Comparison of ENCODE assay signal across 9 cellular contexts in the genomic region with DNA sequence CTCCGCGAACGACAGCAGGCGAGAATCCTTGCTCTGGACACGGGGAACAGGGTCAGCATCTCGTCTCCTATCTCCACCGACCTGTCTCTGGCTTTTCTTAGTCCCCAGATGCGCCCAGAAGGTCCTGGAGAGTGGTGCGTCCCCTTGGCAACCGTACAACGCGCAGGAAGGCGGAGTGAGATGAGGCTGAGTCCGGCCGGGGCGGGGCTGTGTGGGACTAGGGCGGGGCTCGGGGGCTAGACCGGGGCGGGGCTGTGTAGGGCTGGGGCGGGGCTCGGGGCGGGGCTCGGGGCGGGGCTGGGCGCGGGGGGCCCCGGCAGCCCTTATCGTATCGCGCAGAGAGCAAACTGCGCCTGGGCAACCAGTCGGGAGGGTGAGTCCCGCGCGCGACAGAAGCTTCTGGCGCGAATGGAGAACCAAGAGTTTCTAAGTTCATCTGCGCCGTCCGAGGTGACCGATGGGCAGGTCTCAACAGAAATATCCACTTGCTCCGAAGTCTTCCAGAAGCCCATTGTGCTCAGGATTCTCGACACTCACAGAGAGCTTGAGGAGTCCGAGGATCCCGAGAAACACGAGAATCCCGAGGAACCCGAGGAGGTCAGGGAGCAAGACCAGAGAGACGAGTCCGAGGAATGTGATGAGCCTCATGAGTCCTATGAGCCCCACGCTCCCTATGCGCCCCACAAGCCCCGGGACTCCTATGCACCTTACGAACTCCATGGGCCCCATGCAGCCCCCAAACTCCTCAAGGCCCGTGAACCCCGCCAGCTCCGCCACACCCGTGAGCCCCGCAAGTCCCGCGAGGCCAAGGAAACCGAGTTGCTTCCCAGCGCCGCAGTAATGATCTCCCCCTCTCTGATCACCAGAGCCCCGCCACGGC. TPM values are rescaled to one million over a fixed set of nuclear protein-coding genes. Genes with fewer than 3 reads are reported as not detected.
A peak's percentile ranks its signal among the peaks of the same experiment; 100 is the strongest.
DNase-seq lines count a peak whose midpoint lies in the region; ATAC-seq, FAIRE-seq and TF ChIP-seq lines count a peak whose summit lies in the region.
"Had no signal": no experiment of that assay in that cellular context is flagged by ENCODE, and none has a peak within 500 bp of the region (broad histone marks: within the 10 kb centered on the region; RNA-seq: fewer than 3 reads in every experiment).

No MANE protein-coding gene starts in this region.

- FAIRE-seq in pancreas (lab: Jason Lieb, UNC) = no peak

- no peak for TF ChIP-seq CTCF in GM23338 (conservative IDR thresholded peaks at IDR 0.05; ENCODE audit: low read depth in 2 of 2)
- TF ChIP-seq CTCF in LNCaP clone FGC (IDR thresholded peaks at IDR 0.05; ENCODE audit: control insufficient read depth, extremely low read depth, insufficient read depth) = no peak
- no peak for TF ChIP-seq CTCF in pancreas (IDR thresholded peaks at IDR 0.05)
- TF ChIP-seq CTCF in thoracic aorta (IDR thresholded peaks at IDR 0.05) = no peak

- H3K27ac ChIP-seq in GM23338 (ENCODE audit: low read depth) = no peak overlapping the region
- no peak overlapping the region for H3K27ac ChIP-seq in pancreas
- no peak overlapping the region for H3K27ac ChIP-seq in thoracic aorta

- H3K4me1 ChIP-seq in GM23338 (ENCODE audit: insufficient read depth) = 0 out of 2 replicates have a peak, but pooled peaks cover 5% of the 10 kb centered on the region
- H3K4me1 ChIP-seq in pancreas = peaks cover 0 to 4% (median 0%) of the 10 kb centered on the region in 3 donors
- H3K4me1 ChIP-seq in thoracic aorta (ENCODE audit: control insufficient read depth in 1 of 2, low read depth in 2 of 2) = peaks cover 0 to 12% of the 10 kb centered on the region in 2 donors

- H3F3A ChIP-seq in GM23338 (replicated peaks; ENCODE audit: low read depth) = no peaks in the 10 kb centered on the region

- H3K4me3 ChIP-seq in GM23338 (peak overlapping the region; percentile 85), LNCaP clone FGC (ENCODE audit: low read depth, low read length) (peak overlapping the region; percentile 50), pancreas (peak overlapping the region; percentile 21 to 57 (median 40)), thoracic aorta (peak overlapping the region; percentile 86)

- H3K4me3 Mint-ChIP-seq in GM23338 = no peak overlapping the region; the same call in 1 of the 3 replicates

- H3K36me3 Mint-ChIP-seq in GM23338 (ENCODE audit: low read depth) = no peaks in the 10 kb centered on the region
- H3K36me3 Mint-ChIP-seq in activated naive CD4-positive, alpha-beta T cell treated with anti-CD3 and anti-CD28 coated beads, Interleukin-2, amount 50 U/mL, for 72 hours = no peaks in the 10 kb centered on the region

- intact Hi-C loops in cardiac septum (cut with DNase I) (loop anchor here (5.0 kb wide), 1 partner anchor 93 kb away; a partner anchor contains a TSS), pancreas (cut with DNase I) (no loop called here)

- H3K9me3 Mint-ChIP-seq in GM23338 = no peaks in the 10 kb centered on the region
- H3K9me3 Mint-ChIP-seq in activated naive CD4-positive, alpha-beta T cell treated with anti-CD3 and anti-CD28 coated beads, Interleukin-2, amount 50 U/mL, for 72 hours = no peaks in the 10 kb centered on the region

- peak overlapping the region; percentile 99 for H2AFZ ChIP-seq in GM23338

- peaks cover 3% of the 10 kb centered on the region for H3K27me3 Mint-ChIP-seq in GM23338 (ENCODE audit: insufficient read depth, low read depth, poor library complexity)

- no peak overlapping the region for H3K27ac Mint-ChIP-seq in GM23338
- no peak overlapping the region for H3K27ac Mint-ChIP-seq in activated naive CD4-positive, alpha-beta T cell treated with anti-CD3 and anti-CD28 coated beads, Interleukin-2, amount 50 U/mL, for 72 hours

- H3K9me3 ChIP-seq in pancreas = no peaks in the 10 kb centered on the region
- H3K9me3 ChIP-seq in thoracic aorta = no peaks in the 10 kb centered on the region

- peak overlapping the region; percentile 97 for H3K4me2 ChIP-seq in GM23338

- DNase-seq in DMS79 (lab: John Stamatoyannopoulos, UW) = peak; percentile 50
- peak; percentile 95 for DNase-seq in GM23338 (ENCODE audit: low spot score)
- DNase-seq in LNCaP clone FGC (ENCODE audit: low read depth) = no peak
- peak; percentile 22 for DNase-seq in SKM-1 (lab: John Stamatoyannopoulos, UW; ENCODE audit: unreplicated experiment)
- DNase-seq in activated naive CD4-positive, alpha-beta T cell treated with anti-CD3 and anti-CD28 coated beads, Interleukin-2, amount 50 U/mL, for 72 hours (ENCODE audit: low spot score in 2 of 2) = peak; percentile 73 to 76
- peak; percentile 92 for DNase-seq in cardiac septum (ENCODE audit: low spot score)
- DNase-seq in pancreas = peak; percentile 64 to 89 (median 77)
- DNase-seq in thoracic aorta (ENCODE audit: low spot score) = peak; percentile 79

- H3K79me2 ChIP-seq in GM23338 (replicated peaks; ENCODE audit: insufficient read depth) = no peaks in the 10 kb centered on the region

- 2 to 3% methylated on average over 64 to 68 of the region's 68 CpGs for WGBS in pancreas, 2 donors

- ATAC-seq in GM23338 = peak; percentile 97
- ATAC-seq in activated naive CD4-positive, alpha-beta T cell treated with anti-CD3 and anti-CD28 coated beads, Interleukin-2, amount 50 U/mL, for 72 hours = peak; percentile 99
- peak; percentile 95 to 99 (median 98) for ATAC-seq in pancreas
- ATAC-seq in thoracic aorta (ENCODE audit: insufficient number of reproducible peaks, low FRiP score, low read depth) = peak; percentile 60

- H4K20me1 ChIP-seq in GM23338 (replicated peaks; ENCODE audit: insufficient read depth) = peaks cover 4% of the 10 kb centered on the region; the same call in 1 of the 2 replicates

- no peaks in the 10 kb centered on the region for H3K4me1 Mint-ChIP-seq in GM23338

- H3K27me3 ChIP-seq in GM23338 (ENCODE audit: insufficient read depth) (peaks cover 55% of the 10 kb centered on the region), pancreas (peaks cover 0 to 8% (median 0%) of the 10 kb centered on the region in 4 donors), thoracic aorta (replicated peaks; ENCODE audit: insufficient read depth) (no peaks in the 10 kb centered on the region)

- H3K9me2 ChIP-seq in GM23338 (ENCODE audit: insufficient read depth) = no peaks in the 10 kb centered on the region

- H3K36me3 ChIP-seq in GM23338 (ENCODE audit: insufficient read depth) = no peaks in the 10 kb centered on the region
- H3K36me3 ChIP-seq in pancreas = no peaks in the 10 kb centered on the region
- no peaks in the 10 kb centered on the region for H3K36me3 ChIP-seq in thoracic aorta

TF ChIP-seq in GM23338, 12 proteins besides CTCF, POLR2A, EP300 and RAD21 (continues in another document):
- TF ChIP-seq, protein P1, sequence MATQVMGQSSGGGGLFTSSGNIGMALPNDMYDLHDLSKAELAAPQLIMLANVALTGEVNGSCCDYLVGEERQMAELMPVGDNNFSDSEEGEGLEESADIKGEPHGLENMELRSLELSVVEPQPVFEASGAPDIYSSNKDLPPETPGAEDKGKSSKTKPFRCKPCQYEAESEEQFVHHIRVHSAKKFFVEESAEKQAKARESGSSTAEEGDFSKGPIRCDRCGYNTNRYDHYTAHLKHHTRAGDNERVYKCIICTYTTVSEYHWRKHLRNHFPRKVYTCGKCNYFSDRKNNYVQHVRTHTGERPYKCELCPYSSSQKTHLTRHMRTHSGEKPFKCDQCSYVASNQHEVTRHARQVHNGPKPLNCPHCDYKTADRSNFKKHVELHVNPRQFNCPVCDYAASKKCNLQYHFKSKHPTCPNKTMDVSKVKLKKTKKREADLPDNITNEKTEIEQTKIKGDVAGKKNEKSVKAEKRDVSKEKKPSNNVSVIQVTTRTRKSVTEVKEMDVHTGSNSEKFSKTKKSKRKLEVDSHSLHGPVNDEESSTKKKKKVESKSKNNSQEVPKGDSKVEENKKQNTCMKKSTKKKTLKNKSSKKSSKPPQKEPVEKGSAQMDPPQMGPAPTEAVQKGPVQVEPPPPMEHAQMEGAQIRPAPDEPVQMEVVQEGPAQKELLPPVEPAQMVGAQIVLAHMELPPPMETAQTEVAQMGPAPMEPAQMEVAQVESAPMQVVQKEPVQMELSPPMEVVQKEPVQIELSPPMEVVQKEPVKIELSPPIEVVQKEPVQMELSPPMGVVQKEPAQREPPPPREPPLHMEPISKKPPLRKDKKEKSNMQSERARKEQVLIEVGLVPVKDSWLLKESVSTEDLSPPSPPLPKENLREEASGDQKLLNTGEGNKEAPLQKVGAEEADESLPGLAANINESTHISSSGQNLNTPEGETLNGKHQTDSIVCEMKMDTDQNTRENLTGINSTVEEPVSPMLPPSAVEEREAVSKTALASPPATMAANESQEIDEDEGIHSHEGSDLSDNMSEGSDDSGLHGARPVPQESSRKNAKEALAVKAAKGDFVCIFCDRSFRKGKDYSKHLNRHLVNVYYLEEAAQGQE (IDR thresholded peaks at IDR 0.05; ENCODE audit: unreplicated experiment) = no peak
- TF ChIP-seq POLR2AphosphoS5 (IDR thresholded peaks at IDR 0.05; ENCODE audit: low read depth) = no peak
- TF ChIP-seq, protein P2, sequence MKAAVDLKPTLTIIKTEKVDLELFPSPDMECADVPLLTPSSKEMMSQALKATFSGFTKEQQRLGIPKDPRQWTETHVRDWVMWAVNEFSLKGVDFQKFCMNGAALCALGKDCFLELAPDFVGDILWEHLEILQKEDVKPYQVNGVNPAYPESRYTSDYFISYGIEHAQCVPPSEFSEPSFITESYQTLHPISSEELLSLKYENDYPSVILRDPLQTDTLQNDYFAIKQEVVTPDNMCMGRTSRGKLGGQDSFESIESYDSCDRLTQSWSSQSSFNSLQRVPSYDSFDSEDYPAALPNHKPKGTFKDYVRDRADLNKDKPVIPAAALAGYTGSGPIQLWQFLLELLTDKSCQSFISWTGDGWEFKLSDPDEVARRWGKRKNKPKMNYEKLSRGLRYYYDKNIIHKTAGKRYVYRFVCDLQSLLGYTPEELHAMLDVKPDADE (IDR thresholded peaks at IDR 0.05) = no peak
- TF ChIP-seq CREB1 (CRISPR knock-in tag; IDR thresholded peaks at IDR 0.05; ENCODE audit: low read depth) = no peak
- TF ChIP-seq ZNF331 (CRISPR knock-in tag; IDR thresholded peaks at IDR 0.05; ENCODE audit: low read depth) = no peak
- TF ChIP-seq EZH2 (IDR thresholded peaks at IDR 0.05; ENCODE audit: low read depth, unreplicated experiment) = no peak
- TF ChIP-seq NANOG (IDR thresholded peaks at IDR 0.05; ENCODE audit: borderline replicate concordance) = no peak
- TF ChIP-seq STAT1 (IDR thresholded peaks at IDR 0.05; ENCODE audit: unreplicated experiment) = no peak
- TF ChIP-seq ZNF114 (CRISPR knock-in tag; IDR thresholded peaks at IDR 0.05) = no peak
- TF ChIP-seq EZH2phosphoT487 (IDR thresholded peaks at IDR 0.05; ENCODE audit: unreplicated experiment) = no peak

RNA-seq across cellular contexts. Expression of a gene that starts 24.9 kb away (rescaled TPM):
- not detected in 2 replicates for total RNA-seq in GM23338 (2014; rRNA removed; shearing (Covaris generic))
- polyA plus RNA-seq in GM23338 (2016; fragmentation: Nextera tagmentation; extraction: Ambion mirVana) = 0.37 TPM in 2 replicates
- under 1 TPM in 1 of 2 donors, not detected in 1; 0.35 TPM for total RNA-seq in activated naive CD4-positive, alpha-beta T cell treated with anti-CD3 and anti-CD28 coated beads, Interleukin-2, amount 50 U/mL, for 72 hours
- total RNA-seq in cardiac septum = not detected
- under 1 TPM in 3 of 6 donors, not detected in 3; 0.12 to 0.31 (median 0.24) TPM for total RNA-seq in pancreas
- under 1 TPM; 0.08 to 0.26 TPM for polyA plus RNA-seq in pancreas
- total RNA-seq in thoracic aorta = not detected
- total RNA-seq: glomerular endothelial cell had no signal
